In genomic region chr17:83113792-83114191, GRCh38 we compare ENCODE assay signal across 1 cellular context.
TF ChIP-seq lines count a peak whose summit lies in the region.

No MANE protein-coding gene starts in this region.

TF ChIP-seq in WTC11, 78 proteins besides CTCF, POLR2A, EP300 and RAD21 (continued from another document):
- TF ChIP-seq, protein P1, sequence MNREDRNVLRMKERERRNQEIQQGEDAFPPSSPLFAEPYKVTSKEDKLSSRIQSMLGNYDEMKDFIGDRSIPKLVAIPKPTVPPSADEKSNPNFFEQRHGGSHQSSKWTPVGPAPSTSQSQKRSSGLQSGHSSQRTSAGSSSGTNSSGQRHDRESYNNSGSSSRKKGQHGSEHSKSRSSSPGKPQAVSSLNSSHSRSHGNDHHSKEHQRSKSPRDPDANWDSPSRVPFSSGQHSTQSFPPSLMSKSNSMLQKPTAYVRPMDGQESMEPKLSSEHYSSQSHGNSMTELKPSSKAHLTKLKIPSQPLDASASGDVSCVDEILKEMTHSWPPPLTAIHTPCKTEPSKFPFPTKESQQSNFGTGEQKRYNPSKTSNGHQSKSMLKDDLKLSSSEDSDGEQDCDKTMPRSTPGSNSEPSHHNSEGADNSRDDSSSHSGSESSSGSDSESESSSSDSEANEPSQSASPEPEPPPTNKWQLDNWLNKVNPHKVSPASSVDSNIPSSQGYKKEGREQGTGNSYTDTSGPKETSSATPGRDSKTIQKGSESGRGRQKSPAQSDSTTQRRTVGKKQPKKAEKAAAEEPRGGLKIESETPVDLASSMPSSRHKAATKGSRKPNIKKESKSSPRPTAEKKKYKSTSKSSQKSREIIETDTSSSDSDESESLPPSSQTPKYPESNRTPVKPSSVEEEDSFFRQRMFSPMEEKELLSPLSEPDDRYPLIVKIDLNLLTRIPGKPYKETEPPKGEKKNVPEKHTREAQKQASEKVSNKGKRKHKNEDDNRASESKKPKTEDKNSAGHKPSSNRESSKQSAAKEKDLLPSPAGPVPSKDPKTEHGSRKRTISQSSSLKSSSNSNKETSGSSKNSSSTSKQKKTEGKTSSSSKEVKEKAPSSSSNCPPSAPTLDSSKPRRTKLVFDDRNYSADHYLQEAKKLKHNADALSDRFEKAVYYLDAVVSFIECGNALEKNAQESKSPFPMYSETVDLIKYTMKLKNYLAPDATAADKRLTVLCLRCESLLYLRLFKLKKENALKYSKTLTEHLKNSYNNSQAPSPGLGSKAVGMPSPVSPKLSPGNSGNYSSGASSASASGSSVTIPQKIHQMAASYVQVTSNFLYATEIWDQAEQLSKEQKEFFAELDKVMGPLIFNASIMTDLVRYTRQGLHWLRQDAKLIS (CRISPR knock-in tag; IDR thresholded peaks at IDR 0.05; ENCODE audit: borderline replicate concordance) = no peak
